In the genomic region with DNA sequence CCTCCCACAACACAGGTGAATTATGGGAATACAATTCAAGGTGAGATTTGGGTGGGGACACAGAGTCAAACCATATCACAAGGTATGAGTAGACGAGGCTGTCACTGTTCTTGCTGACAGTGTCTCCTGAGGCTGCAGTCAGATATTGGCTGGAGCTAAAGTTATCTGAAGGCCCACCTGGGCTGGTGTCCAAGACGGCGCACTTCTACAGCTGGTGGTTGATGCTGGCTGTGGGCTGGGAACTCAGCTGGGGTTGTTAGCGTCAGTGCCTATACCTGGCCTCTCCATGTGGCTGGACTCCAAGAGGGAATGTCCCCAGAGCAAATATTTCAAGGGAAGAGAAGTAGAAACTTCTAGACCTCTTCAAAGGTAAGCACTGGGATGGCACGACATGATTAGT, we compare ENCODE assay signal across 22 cellular contexts.
DNase-seq lines count a peak whose midpoint lies in the region; ATAC-seq, FAIRE-seq and TF ChIP-seq lines count a peak whose summit lies in the region.
"Had no signal": no experiment of that assay in that cellular context is flagged by ENCODE, and none has a peak within 500 bp of the region (broad histone marks: within the 10 kb centered on the region; RNA-seq: fewer than 3 reads in every experiment).

No MANE protein-coding gene starts in this region.

- TF ChIP-seq EP300 in K562 (IDR thresholded peaks at IDR 0.05; ENCODE audit: low read length) = no peak

- no peaks in the 10 kb centered on the region for H3K79me2 ChIP-seq in K562 (ENCODE audit: control insufficient read depth, insufficient read depth, low read length)

- BruUV-seq in K562 (replicated peaks; lab: Mats Ljungman, UMichigan) = no TSS peak

- H3K36me3 Mint-ChIP-seq in mesothelial cell of epicardium = peaks cover 43% of the 10 kb centered on the region
- H3K36me3 Mint-ChIP-seq: CD4-positive, CD25-positive, alpha-beta regulatory T cell had no signal

- H3K4me2 ChIP-seq in K562 (ENCODE audit: insufficient read depth, low read length) = no peak overlapping the region

- WGBS in K562 (ENCODE audit: insufficient coverage, low coverage, missing lambda C conversion rate) = 6% methylated on average over 5 of the region's 5 CpGs

- peaks cover 3 to 14% of the 10 kb centered on the region in 2 experiments; a peak in 4 of 5 replicates for H3K27me3 ChIP-seq in K562 (ENCODE audit: control insufficient read depth in 2 of 2, insufficient read depth in 2 of 2, low read length in 2 of 2)
- H3K27me3 ChIP-seq: BE2C had no signal

- in situ Hi-C loops in K562 (cut with MboI) = no loop called here
- in situ Hi-C loops in KBM-7 (cut with MboI; ENCODE audit: low pct_unique_long_range_greater_than_20kb, low sequenced_read_pairs) = no loop called here

- no peaks in the 10 kb centered on the region for H3K36me3 ChIP-seq in K562 (ENCODE audit: control insufficient read depth, insufficient read depth, low read length)
- H3K36me3 ChIP-seq: BE2C, HAP-1 had no signal

- intact Hi-C loops in K562 (cut with micrococcal nuclease) = loop anchor here (10.0 kb wide), 2 partner anchors 113 to 137 kb away; no protein-coding TSS in a partner anchor

- TF ChIP-seq POLR2A in K562 (conservative IDR thresholded peaks at IDR 0.05) = no peak

- TF ChIP-seq CTCF in K562 (IDR thresholded peaks at IDR 0.05 in 2 of 3, conservative IDR thresholded peaks at IDR 0.05 in 1 of 3; ENCODE audit: insufficient read depth in 2 of 3, low read depth in 1 of 3, low read length in 3 of 3) (no peak), mesothelial cell of epicardium (IDR thresholded peaks at IDR 0.05; ENCODE audit: unreplicated experiment) (no peak)

- no peaks in the 10 kb centered on the region for H3K9me1 ChIP-seq in K562 (ENCODE audit: control insufficient read depth, insufficient read depth, low read length)

- no peak overlapping the region for H3K4me3 ChIP-seq in K562
- H3K4me3 ChIP-seq: GM12878, GM23248, HAP-1 had no signal

- H3K4me1 ChIP-seq in K562 (replicated peaks in 1 of 2; ENCODE audit: control insufficient read depth in 2 of 2, insufficient read depth in 2 of 2, low read length in 2 of 2) = peaks cover 0 to 6% of the 10 kb centered on the region in 2 experiments; a peak in 2 of 5 replicates
- H3K4me1 ChIP-seq: BE2C, HAP-1 had no signal

- no peaks in the 10 kb centered on the region for H4K20me1 ChIP-seq in K562 (replicated peaks; ENCODE audit: control insufficient read depth, insufficient read depth, low read length)

- H3K27ac Mint-ChIP-seq in mesothelial cell of epicardium = peak overlapping the region; percentile 38
- H3K27ac Mint-ChIP-seq: CD8-positive, alpha-beta memory T cell had no signal

- H3K4me1 Mint-ChIP-seq in mesothelial cell of epicardium = peaks cover 14% of the 10 kb centered on the region
- H3K4me1 Mint-ChIP-seq: CD4-positive, CD25-positive, alpha-beta regulatory T cell; CD8-positive, alpha-beta memory T cell had no signal

- H3K27me3 Mint-ChIP-seq in mesothelial cell of epicardium (ENCODE audit: low read depth) = no peaks in the 10 kb centered on the region

- H3K27ac ChIP-seq in K562 (ENCODE audit: extremely low read depth, low read depth, low read length) = no peak overlapping the region
- H3K27ac ChIP-seq: GM23248 had no signal

- no peak overlapping the region for H2AFZ ChIP-seq in K562 (ENCODE audit: low read depth, low read length)
- H2AFZ ChIP-seq: GM23248 had no signal

- TF ChIP-seq RAD21 in K562 (CRISPR knock-in tag; conservative IDR thresholded peaks at IDR 0.05 in 1 of 2, IDR thresholded peaks at IDR 0.05 in 1 of 2) = no peak

- H3K9ac ChIP-seq in K562 (ENCODE audit: insufficient read depth in 1 of 2, low read depth in 2 of 2, low read length in 2 of 2) = no peak overlapping the region
- H3K9ac ChIP-seq: GM23248 had no signal

- ATAC-seq in K562 = no peak; the same call in 2 of the 3 replicates
- ATAC-seq: GM12878 had no signal

- no peak overlapping the region for H3K4me3 Mint-ChIP-seq in mesothelial cell of epicardium
- H3K4me3 Mint-ChIP-seq: CD4-positive, CD25-positive, alpha-beta regulatory T cell; CD8-positive, alpha-beta memory T cell had no signal

- CTCF ChIA-PET in K562 (lab: Yijun Ruan, JAX; ENCODE audit: low intra/inter-chr PET ratio) = no interaction called here

- H3K9me3 ChIP-seq in K562 (replicated peaks; ENCODE audit: control insufficient read depth, insufficient read depth, low read depth, low read length) = peaks cover 5% of the 10 kb centered on the region; the same call in 1 of the 2 replicates
- H3K9me3 ChIP-seq: BE2C had no signal

- POLR2A ChIA-PET in K562 (lab: Yijun Ruan, JAX) = no interaction called here

- H3K9me3 Mint-ChIP-seq in mesothelial cell of epicardium = peaks cover 19% of the 10 kb centered on the region
- H3K9me3 Mint-ChIP-seq: CD4-positive, CD25-positive, alpha-beta regulatory T cell had no signal

- DNase-seq in NCI-H1092 (lab: John Stamatoyannopoulos, UW) (peak; percentile 16), NCI-H1092 treated with DMSO at 0.1 percent for 48 hours (lab: John Stamatoyannopoulos, UW) (peak; percentile 6), K562 (ENCODE audit: extremely low read depth in 1 of 4, low spot score in 3 of 4) (peak in 1 of 4 experiments; percentile 40), mesothelial cell of epicardium (ENCODE audit: low spot score in 2 of 2, unreplicated experiment in 2 of 2) (no peak), T-helper 9 cell (no peak), KBM-7 (no peak), medulla oblongata (ENCODE audit: extremely low spot score) (no peak), NCI-H748 treated with DMSO at 0.1 percent for 48 hours (lab: John Stamatoyannopoulos, UW) (no peak)
- DNase-seq: ACHN; BE2C; C1 segment of cervical spinal cord; CD4-positive, CD25-positive, alpha-beta regulatory T cell; CD8-positive, alpha-beta memory T cell; COR-L47; DMS 273 treated with DMSO at 0.1 percent for 48 hours; DMS53; DND-41; EL; GM23248 had no signal

- peak; percentile 23 for FAIRE-seq in K562 (lab: Jason Lieb, UNC)
- FAIRE-seq: GM12878, GM19239 had no signal

TF ChIP-seq in K562, 482 proteins besides CTCF, POLR2A, EP300 and RAD21:
- TF ChIP-seq TEAD4 (IDR thresholded peaks at IDR 0.05; ENCODE audit: low read length) = peak; percentile 28; the same call in 1 of the 2 replicates
- TF ChIP-seq TEAD4 (CRISPR knock-in tag; IDR thresholded peaks at IDR 0.05; ENCODE audit: borderline replicate concordance) = no peak
- no peak for TF ChIP-seq ZBED1 (IDR thresholded peaks at IDR 0.05)
- TF ChIP-seq CBFA2T2 (conservative IDR thresholded peaks at IDR 0.05) = peak; percentile 48; the same call in 1 of the 2 replicates
- TF ChIP-seq TAL1 (IDR thresholded peaks at IDR 0.05) = peak; percentile 38; the same call in 1 of the 2 replicates
- TF ChIP-seq ZNF778 (CRISPR knock-in tag; IDR thresholded peaks at IDR 0.05) = no peak
- peak; percentile 53 for TF ChIP-seq TCF3 (CRISPR knock-in tag; IDR thresholded peaks at IDR 0.05)
- peak; percentile 42; the same call in 1 of the 2 replicates for TF ChIP-seq CBFA2T3 (IDR thresholded peaks at IDR 0.05)

Comparison
In these comparisons a context has a peak if more than half of its experiments do, and no peak if none do; other contexts are left out.
1. DNase-seq: peak in NCI-H1092 (single experiment) and NCI-H1092 treated with DMSO at 0.1 percent for 48 hours (single experiment); none in mesothelial cell of epicardium (0 of 2), T-helper 9 cell (single experiment), KBM-7 (single experiment), medulla oblongata (single experiment) and NCI-H748 treated with DMSO at 0.1 percent for 48 hours (single experiment).